In genomic region chr3:160810360-160810759, GRCh38 we compare ENCODE assay signal across 13 cellular contexts. TPM values are rescaled to one million over a fixed set of nuclear protein-coding genes. Genes with fewer than 3 reads are reported as not detected.
DNase-seq lines count a peak whose midpoint lies in the region; ATAC-seq and TF ChIP-seq lines count a peak whose summit lies in the region.
"Had no signal": no experiment of that assay in that cellular context is flagged by ENCODE, and none has a peak within 500 bp of the region (broad histone marks: within the 10 kb centered on the region; RNA-seq: fewer than 3 reads in every experiment).

No MANE protein-coding gene starts in this region.

- TF ChIP-seq CTCF in AG10803 (conservative IDR thresholded peaks at IDR 0.05; ENCODE audit: low read length) (no peak), fibroblast of the aortic adventitia (IDR thresholded peaks at IDR 0.05; ENCODE audit: insufficient read depth, low read length) (no peak)

- DNase-seq in AG10803 (ENCODE audit: low read depth) (peak; percentile 48), NCI-H69 (lab: John Stamatoyannopoulos, UW) (peak; percentile 26), fibroblast of the aortic adventitia (ENCODE audit: low read depth) (peak; percentile 29), retina (peak; percentile 31), middle frontal gyrus (ENCODE audit: extremely low spot score, low spot score) (no peak)
- DNase-seq: activated CD4-positive, alpha-beta T cell treated with anti-CD3 and anti-CD28 coated beads, Interleukin-2, amount 10 ng/mL, durations not matched to agents 7 days and 5 days; BE2C; effector memory CD8-positive, alpha-beta T cell; NCI-H446 treated with DMSO at 0.1 percent for 48 hours; T-helper 2 cell had no signal

- no peak for ATAC-seq in HG02763 (IDR thresholded peaks at IDR 0.05; ENCODE audit: unreplicated experiment)
- no peak for ATAC-seq in HG03342 (IDR thresholded peaks at IDR 0.05; ENCODE audit: unreplicated experiment)
- no peak for ATAC-seq in GM21529 (IDR thresholded peaks at IDR 0.05; ENCODE audit: unreplicated experiment)
- ATAC-seq: effector memory CD8-positive, alpha-beta T cell had no signal

- no peak overlapping the region for H3K4me3 ChIP-seq in AG10803 (ENCODE audit: low read length)
- no peak overlapping the region for H3K4me3 ChIP-seq in fibroblast of the aortic adventitia (ENCODE audit: low read depth, low read length)

RNA-seq across cellular contexts. Expression of gene PPM1L, which starts 54.3 kb away (rescaled TPM):
- 1.4 and 2.5 TPM in 2 replicates for total RNA-seq in fibroblast of the aortic adventitia (ENCODE audit: low replicate concordance)
